ENCODE assay signal across 8 cellular contexts in the genomic region with DNA sequence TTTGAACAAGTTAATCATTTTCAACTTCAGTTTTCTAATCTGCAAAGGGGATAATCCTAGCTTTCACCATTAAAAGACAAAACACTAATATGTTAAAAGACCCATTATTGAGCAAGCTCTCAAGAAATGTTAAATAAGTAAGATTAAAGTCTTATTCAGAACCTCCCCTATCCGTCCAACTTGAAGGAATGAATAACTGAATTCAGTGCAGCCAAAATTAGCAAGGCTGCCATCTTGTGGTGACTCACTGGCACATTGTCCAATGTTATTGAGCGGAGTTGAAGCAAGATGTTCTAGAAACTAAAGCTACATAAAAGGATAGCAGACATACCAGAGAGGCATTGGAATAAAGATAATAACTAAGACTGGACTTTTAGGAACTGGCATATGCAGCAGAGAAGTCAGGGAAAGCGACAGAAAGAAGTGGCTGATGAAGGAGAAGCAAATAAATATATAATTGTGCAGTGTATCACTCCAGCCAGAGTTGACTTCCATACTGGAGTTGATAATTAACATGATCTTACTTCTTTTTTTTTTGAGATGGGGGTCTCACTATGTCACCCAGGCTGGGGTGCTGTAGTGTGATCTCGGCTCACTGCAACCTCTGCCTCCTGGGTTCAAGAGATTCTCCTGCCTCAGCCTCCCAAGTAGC. TPM values are rescaled to one million over a fixed set of nuclear protein-coding genes. Genes with fewer than 3 reads are reported as not detected.
A peak's percentile ranks its signal among the peaks of the same experiment; 100 is the strongest.
DNase-seq lines count a peak whose midpoint lies in the region; ATAC-seq, FAIRE-seq and TF ChIP-seq lines count a peak whose summit lies in the region.

No MANE protein-coding gene starts in this region.

- H3K36me3 Mint-ChIP-seq in activated B cell treated with CpG ODN at 0.5 μM for 24 hours (ENCODE audit: low read depth) = no peaks in the 10 kb centered on the region

- DNase-seq in AG08395 (ENCODE audit: low spot score) (peak; percentile 64), GM12892 (ENCODE audit: insufficient read length) (no peak), NCI-H2196 (lab: John Stamatoyannopoulos, UW; ENCODE audit: unreplicated experiment) (peak; percentile 62), activated B cell treated with CpG ODN at 0.5 μM for 24 hours (no peak), midbrain (lab: John Stamatoyannopoulos, UW) (peak; percentile 64), tibial nerve (ENCODE audit: low spot score in 2 of 2) (peak in 1 of 2 donors; percentile 63), ovary (no peak)
- peak; percentile 6 for DNase-seq in effector CD8-positive, alpha-beta T cell (lab: John Stamatoyannopoulos, UW)

- H3K36me3 ChIP-seq in tibial nerve = no peaks in the 10 kb centered on the region
- H3K36me3 ChIP-seq in ovary = no peaks in the 10 kb centered on the region

- no peak overlapping the region for H3K4me3 ChIP-seq in tibial nerve
- H3K4me3 ChIP-seq in ovary = no peak overlapping the region

- no peak overlapping the region for H3K4me3 Mint-ChIP-seq in activated B cell treated with CpG ODN at 0.5 μM for 24 hours

- H3K9me3 ChIP-seq in tibial nerve (no peaks in the 10 kb centered on the region), ovary (no peaks in the 10 kb centered on the region)

- TF ChIP-seq EP300 in tibial nerve (IDR thresholded peaks at IDR 0.05) = peak in 1 of 2 donors; percentile 22
- no peak for TF ChIP-seq EP300 in ovary (IDR thresholded peaks at IDR 0.05)

- CTCF ChIA-PET in activated B cell treated with CpG ODN at 0.5 μM for 24 hours (lab: Charles Lee) = interaction anchor here (0.6 to 6.2 kb wide), 29 partner anchors 9 to 652 kb away, joined by 3 to 91 read pairs (median 4); partner anchors contain the start of gene MYCL

- no peaks in the 10 kb centered on the region for H3K27me3 ChIP-seq in tibial nerve
- H3K27me3 ChIP-seq in ovary = no peaks in the 10 kb centered on the region

- TF ChIP-seq POLR2A in GM12892 (IDR thresholded peaks at IDR 0.05; ENCODE audit: low read depth, low read length) (no peak), tibial nerve (IDR thresholded peaks at IDR 0.05) (no peak), ovary (IDR thresholded peaks at IDR 0.05) (no peak)

- H3K4me1 ChIP-seq in tibial nerve (peaks cover 0 to 37% (median 14%) of the 10 kb centered on the region in 4 donors), ovary (ENCODE audit: insufficient read depth) (no peaks in the 10 kb centered on the region)

- H3K27ac ChIP-seq in tibial nerve = peak overlapping the region in 2 of 4 donors; percentile 23 to 53
- H3K27ac ChIP-seq in ovary = no peak overlapping the region

- H3K27me3 Mint-ChIP-seq in activated B cell treated with CpG ODN at 0.5 μM for 24 hours = no peaks in the 10 kb centered on the region

- no peaks in the 10 kb centered on the region for H3K9me3 Mint-ChIP-seq in activated B cell treated with CpG ODN at 0.5 μM for 24 hours

- 37 to 38% methylated on average over 4 of the region's 4 CpGs for WGBS in tibial nerve, 2 donors
- WGBS in ovary, 3 donors = 31 to 37% (median 36%) methylated on average over 4 of the region's 4 CpGs

- peak; percentile 76 for ATAC-seq in activated B cell treated with CpG ODN at 0.5 μM for 24 hours (ENCODE audit: low read depth)

- FAIRE-seq in GM12892 (lab: Jason Lieb, UNC) = peak; percentile 68

- TF ChIP-seq CTCF in activated B cell treated with CpG ODN at 0.5 μM for 24 hours (IDR thresholded peaks at IDR 0.05) (peak; percentile 34), tibial nerve (IDR thresholded peaks at IDR 0.05) (peak; percentile 49 to 67 (median 63)), ovary (IDR thresholded peaks at IDR 0.05) (peak in 1 of 3 donors; percentile 11)

- POLR2A ChIA-PET in activated B cell treated with CpG ODN at 0.5 μM for 24 hours (lab: Charles Lee) = interaction anchor here (0.7 to 0.8 kb wide), 2 partner anchors 9 to 60 kb away, joined by 3 read pairs; no protein-coding TSS in a partner anchor

- intact Hi-C loops in activated B cell treated with CpG ODN at 0.5 μM for 24 hours (cut with micrococcal nuclease) (loop anchor here (1.0 to 5.0 kb wide), 4 partner anchors 59 to 215 kb away; partner anchors contain the start of gene MYCL), ovary (cut with DNase I) (no loop called here)

- H3K27ac Mint-ChIP-seq in activated B cell treated with CpG ODN at 0.5 μM for 24 hours = no peak overlapping the region

- peaks cover 45% of the 10 kb centered on the region for H3K4me1 Mint-ChIP-seq in activated B cell treated with CpG ODN at 0.5 μM for 24 hours

RNA-seq across cellular contexts. Expression of gene CAP1, which starts 8.2 kb away (rescaled TPM):
- polyA plus RNA-seq in GM12892 (2012; ENCODE audit: missing spikeins) = 311 TPM
- total RNA-seq in activated B cell treated with CpG ODN at 0.5 μM for 24 hours = 410 and 411 TPM in 2 replicates
- 100 to 1,000 TPM; 210 to 281 (median 227) TPM for total RNA-seq in tibial nerve
- total RNA-seq in ovary = 100 to 1,000 TPM in 5 of 7 donors, 10 to 100 TPM in 2; 76.8 to 257 (median 194) TPM
- 100 to 1,000 TPM; 110 to 325 TPM for polyA plus RNA-seq in ovary

Comparison
In these comparisons a context has a peak if more than half of its experiments do, and no peak if none do; other contexts are left out.
1. DNase-seq: peak in AG08395 (single experiment), NCI-H2196 (single experiment), effector CD8-positive, alpha-beta T cell (single experiment) and midbrain (single experiment); none in GM12892 (single experiment), activated B cell treated with CpG ODN at 0.5 μM for 24 hours (single experiment) and ovary (0 of 5).